Comparison of ENCODE assay signal across 26 cellular contexts in genomic region chr9:138049779-138050471, GRCh38.
DNase-seq lines count a peak whose midpoint lies in the region; ATAC-seq and TF ChIP-seq lines count a peak whose summit lies in the region.
"Had no signal": no experiment of that assay in that cellular context is flagged by ENCODE, and none has a peak within 500 bp of the region (broad histone marks: within the 10 kb centered on the region; RNA-seq: fewer than 3 reads in every experiment).

No MANE protein-coding gene starts in this region.

- peak; percentile 18; the same call in 2 of the 3 replicates for ATAC-seq in GM23338
- ATAC-seq in HG02938 (IDR thresholded peaks at IDR 0.05; ENCODE audit: unreplicated experiment): no peak

- H3K27me3 Mint-ChIP-seq in GM23338 (ENCODE audit: insufficient read depth, low read depth, poor library complexity) (peaks cover 16% of the 10 kb centered on the region), osteocyte (ENCODE audit: unreplicated experiment) (no peaks in the 10 kb centered on the region)
- peaks cover 33% of the 10 kb centered on the region for H3K27me3 Mint-ChIP-seq in activated T-cell treated with anti-CD3 and anti-CD28 coated beads, Interleukin-2, amount 50 U/mL, for 24 hours

- no peak overlapping the region for H3K27ac ChIP-seq in GM23338 (ENCODE audit: low read depth)
- H3K27ac ChIP-seq in transverse colon: no peak overlapping the region
- H3K27ac ChIP-seq: esophagus squamous epithelium, skin epidermis, suprapubic skin, VCaP had no signal

- in situ Hi-C loops in transverse colon (cut with MboI; ENCODE audit: low pct_ligation_motif_present in 1 of 4, low pct_unique_long_range_greater_than_20kb in 1 of 4, low sequenced_read_pairs in 3 of 4): no loop called here

- TF ChIP-seq CTCF in GM23338 (conservative IDR thresholded peaks at IDR 0.05; ENCODE audit: low read depth in 2 of 2) (peak in 1 of 2 experiments; percentile 30; a peak in 1 of 4 replicates), osteocyte (IDR thresholded peaks at IDR 0.05) (no peak), transverse colon (IDR thresholded peaks at IDR 0.05) (no peak)

- H3K36me3 ChIP-seq in GM23338 (ENCODE audit: insufficient read depth): no peaks in the 10 kb centered on the region; the same call in 1 of the 2 replicates
- no peaks in the 10 kb centered on the region for H3K36me3 ChIP-seq in transverse colon
- H3K36me3 ChIP-seq: esophagus squamous epithelium, HAP-1, suprapubic skin had no signal

- H3K4me3 ChIP-seq in GM23338 (no peak overlapping the region), transverse colon (no peak overlapping the region)
- H3K4me3 ChIP-seq: esophagus squamous epithelium, HAP-1, lung, skin epidermis, suprapubic skin had no signal

- H3K9me3 Mint-ChIP-seq in GM23338: no peaks in the 10 kb centered on the region
- H3K9me3 Mint-ChIP-seq in osteocyte (ENCODE audit: unreplicated experiment): no peaks in the 10 kb centered on the region
- H3K9me3 Mint-ChIP-seq in activated T-cell treated with anti-CD3 and anti-CD28 coated beads, Interleukin-2, amount 50 U/mL, for 24 hours: no peaks in the 10 kb centered on the region
- H3K9me3 Mint-ChIP-seq: activated naive CD4-positive, alpha-beta T cell treated with anti-CD3 and anti-CD28 coated beads for 36 hours; T-helper 2 cell treated with Interferon-gamma antibody and Interleukin-4, amounts not matched to agents 5 μg/mL and 100 μg/mL, for 36 hours had no signal

- no peak overlapping the region; the same call in 1 of the 2 replicates for H3K27ac Mint-ChIP-seq in GM23338
- H3K27ac Mint-ChIP-seq in osteocyte (ENCODE audit: unreplicated experiment): no peak overlapping the region
- H3K27ac Mint-ChIP-seq in activated T-cell treated with anti-CD3 and anti-CD28 coated beads, Interleukin-2, amount 50 U/mL, for 24 hours: no peak overlapping the region
- H3K27ac Mint-ChIP-seq: activated naive CD4-positive, alpha-beta T cell treated with anti-CD3 and anti-CD28 coated beads for 36 hours; T-helper 2 cell treated with Interferon-gamma antibody and Interleukin-4, amounts not matched to agents 5 μg/mL and 100 μg/mL, for 36 hours had no signal

- no peaks in the 10 kb centered on the region for H3K27me3 ChIP-seq in GM23338 (ENCODE audit: insufficient read depth)
- peaks cover 8% of the 10 kb centered on the region for H3K27me3 ChIP-seq in transverse colon

- H3F3A ChIP-seq in GM23338 (replicated peaks; ENCODE audit: low read depth): no peaks in the 10 kb centered on the region

- H3K4me1 Mint-ChIP-seq in GM23338 (peaks cover 15% of the 10 kb centered on the region), osteocyte (ENCODE audit: unreplicated experiment) (no peaks in the 10 kb centered on the region)
- H3K4me1 Mint-ChIP-seq in activated T-cell treated with anti-CD3 and anti-CD28 coated beads, Interleukin-2, amount 50 U/mL, for 24 hours (ENCODE audit: low read depth): no peaks in the 10 kb centered on the region

- peak; percentile 9 for DNase-seq in 8988T
- no peak for DNase-seq in GM23338 (ENCODE audit: low spot score)
- DNase-seq in ecto neural progenitor cell (ENCODE audit: low spot score): peak; percentile 45
- DNase-seq in osteocyte (ENCODE audit: extremely low spot score, unreplicated experiment): peak; percentile 84
- no peak for DNase-seq in transverse colon
- DNase-seq in NCI-H2029 treated with DMSO at 0.1 percent for 48 hours (lab: John Stamatoyannopoulos, UW): no peak
- DNase-seq in activated T-cell treated with anti-CD3 and anti-CD28 coated beads, Interleukin-2, amount 50 U/mL, for 24 hours: no peak
- DNase-seq: activated CD4-positive, alpha-beta T cell treated with anti-CD3 and anti-CD28 coated beads, Interleukin-2, amount 50 U/mL, for 4 hours; activated naive CD4-positive, alpha-beta T cell treated with anti-CD3 and anti-CD28 coated beads for 36 hours; activated T-cell treated with anti-CD3 and anti-CD28 coated beads, Interleukin-2, amount 50 U/mL, for 1 hour; C1 segment of cervical spinal cord; cortex of kidney; esophagus squamous epithelium; hypothalamus; NCI-H1048; NCI-H1694 treated with DMSO at 0.1 percent for 48 hours; NCI-H526; RPMI8226; stimulated activated CD4-positive, alpha-beta T cell treated with anti-CD3 and anti-CD28 coated beads, Interleukin-2, amount 100 ng/mL, for 24 hours had no signal

- H3K9me2 ChIP-seq in GM23338 (ENCODE audit: insufficient read depth): no peaks in the 10 kb centered on the region

- no peaks in the 10 kb centered on the region for H3K4me1 ChIP-seq in GM23338 (ENCODE audit: insufficient read depth)
- no peaks in the 10 kb centered on the region for H3K4me1 ChIP-seq in transverse colon
- H3K4me1 ChIP-seq: esophagus squamous epithelium, HAP-1, suprapubic skin had no signal

- TF ChIP-seq POLR2A in transverse colon (IDR thresholded peaks at IDR 0.05): no peak

- no peaks in the 10 kb centered on the region for H4K20me1 ChIP-seq in GM23338 (replicated peaks; ENCODE audit: insufficient read depth)

- intact Hi-C loops in transverse colon (cut with DNase I; ENCODE audit: low total_unique reads): no loop called here

- no peak overlapping the region for H3K4me3 Mint-ChIP-seq in GM23338
- no peak overlapping the region for H3K4me3 Mint-ChIP-seq in osteocyte (ENCODE audit: unreplicated experiment)
- no peak overlapping the region for H3K4me3 Mint-ChIP-seq in activated T-cell treated with anti-CD3 and anti-CD28 coated beads, Interleukin-2, amount 50 U/mL, for 24 hours
- H3K4me3 Mint-ChIP-seq: activated naive CD4-positive, alpha-beta T cell treated with anti-CD3 and anti-CD28 coated beads for 36 hours; T-helper 2 cell treated with Interferon-gamma antibody and Interleukin-4, amounts not matched to agents 5 μg/mL and 100 μg/mL, for 36 hours had no signal

- no peaks in the 10 kb centered on the region for H3K9me3 ChIP-seq in transverse colon
- H3K9me3 ChIP-seq: esophagus squamous epithelium, HAP-1, suprapubic skin had no signal

- no peak overlapping the region for H3K4me2 ChIP-seq in GM23338

- H2AFZ ChIP-seq in GM23338: no peak overlapping the region

- H3K36me3 Mint-ChIP-seq in GM23338 (ENCODE audit: low read depth): peaks cover 13% of the 10 kb centered on the region; the same call in 2 of the 3 replicates
- no peaks in the 10 kb centered on the region for H3K36me3 Mint-ChIP-seq in osteocyte (ENCODE audit: unreplicated experiment)
- H3K36me3 Mint-ChIP-seq in activated T-cell treated with anti-CD3 and anti-CD28 coated beads, Interleukin-2, amount 50 U/mL, for 24 hours (ENCODE audit: low read depth): no peaks in the 10 kb centered on the region

- WGBS in transverse colon (ENCODE audit: low coverage in 1 of 2), 2 donors: 80% methylated on average over 24 of the region's 24 CpGs; no CpG with 5 or more reads in 1 of the 2 donors

- no peaks in the 10 kb centered on the region for H3K79me2 ChIP-seq in GM23338 (replicated peaks; ENCODE audit: insufficient read depth)

- no peak for TF ChIP-seq EP300 in transverse colon (IDR thresholded peaks at IDR 0.05; ENCODE audit: low read depth)

TF ChIP-seq in GM23338, 12 proteins besides CTCF, POLR2A, EP300 and RAD21 (continues in another document):
- TF ChIP-seq, protein P1, sequence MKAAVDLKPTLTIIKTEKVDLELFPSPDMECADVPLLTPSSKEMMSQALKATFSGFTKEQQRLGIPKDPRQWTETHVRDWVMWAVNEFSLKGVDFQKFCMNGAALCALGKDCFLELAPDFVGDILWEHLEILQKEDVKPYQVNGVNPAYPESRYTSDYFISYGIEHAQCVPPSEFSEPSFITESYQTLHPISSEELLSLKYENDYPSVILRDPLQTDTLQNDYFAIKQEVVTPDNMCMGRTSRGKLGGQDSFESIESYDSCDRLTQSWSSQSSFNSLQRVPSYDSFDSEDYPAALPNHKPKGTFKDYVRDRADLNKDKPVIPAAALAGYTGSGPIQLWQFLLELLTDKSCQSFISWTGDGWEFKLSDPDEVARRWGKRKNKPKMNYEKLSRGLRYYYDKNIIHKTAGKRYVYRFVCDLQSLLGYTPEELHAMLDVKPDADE (IDR thresholded peaks at IDR 0.05): no peak
- no peak for TF ChIP-seq EZH2 (IDR thresholded peaks at IDR 0.05; ENCODE audit: low read depth, unreplicated experiment)

Comparison
In these comparisons a context has a peak if more than half of its experiments do, and no peak if none do; other contexts are left out.
1. DNase-seq: peak in 8988T (single experiment), ecto neural progenitor cell (single experiment) and osteocyte (single experiment); none in GM23338 (single experiment), transverse colon (single experiment), NCI-H2029 treated with DMSO at 0.1 percent for 48 hours (single experiment) and activated T-cell treated with anti-CD3 and anti-CD28 coated beads, Interleukin-2, amount 50 U/mL, for 24 hours (single experiment).